In genomic region chr11:1747753-1748466, GRCh38 we compare ENCODE assay signal across 11 cellular contexts. TPM values are rescaled to one million over a fixed set of nuclear protein-coding genes. Genes with fewer than 3 reads are reported as not detected.
DNase-seq lines count a peak whose midpoint lies in the region; ATAC-seq and TF ChIP-seq lines count a peak whose summit lies in the region.
"Had no signal": no experiment of that assay in that cellular context is flagged by ENCODE, and none has a peak within 500 bp of the region (broad histone marks: within the 10 kb centered on the region; RNA-seq: fewer than 3 reads in every experiment).

No MANE protein-coding gene starts in this region.

- H3K4me3 ChIP-seq in H7 (ENCODE audit: insufficient read depth, low read depth, low read length) (no peak overlapping the region), spleen (peak overlapping the region; percentile 39 to 77 (median 50))

- TF ChIP-seq POLR2A in spleen (IDR thresholded peaks at IDR 0.05): no peak

- H3K27me3 Mint-ChIP-seq in immature natural killer cell (ENCODE audit: low read depth in 3 of 3): peaks cover 3 to 20% (median 8%) of the 10 kb centered on the region in 3 donors

- H3K27me3 ChIP-seq in H7 (ENCODE audit: control insufficient read depth, insufficient read depth, low read length) (peaks cover 27% of the 10 kb centered on the region), spleen (replicated peaks in 1 of 7) (peaks cover 0 to 36% (median 12%) of the 10 kb centered on the region in 7 donors)
- H3K27me3 ChIP-seq: testis had no signal

- peaks cover 34 to 47% of the 10 kb centered on the region in 2 donors for H3K4me1 Mint-ChIP-seq in immature natural killer cell

- TF ChIP-seq CTCF in spleen (IDR thresholded peaks at IDR 0.05 in 8 of 11, conservative IDR thresholded peaks at IDR 0.05 in 3 of 11): peak in 2 of 11 experiments; percentile 10 to 12

- no peak overlapping the region for H3K27ac Mint-ChIP-seq in immature natural killer cell

- intact Hi-C loops in spleen (cut with DNase I; ENCODE audit: low total_unique reads): no loop called here

- no peaks in the 10 kb centered on the region for H3K9me3 ChIP-seq in spleen
- H3K9me3 ChIP-seq: testis had no signal

- peak; percentile 84 for DNase-seq in H7
- peak; percentile 44 to 61 for DNase-seq in T47D (ENCODE audit: low read depth in 1 of 2, low spot score in 1 of 2)
- no peak for DNase-seq in immature natural killer cell
- peak; percentile 80 for DNase-seq in spleen
- no peak for DNase-seq in NCI-H2029 treated with DMSO at 0.1 percent for 48 hours (lab: John Stamatoyannopoulos, UW)
- DNase-seq in activated CD4-positive, alpha-beta T cell treated with anti-CD3 and anti-CD28 coated beads, Interleukin-2, amount 50 U/mL, for 4 hours: no peak
- DNase-seq: activated naive CD4-positive, alpha-beta T cell treated with anti-CD3 and anti-CD28 coated beads, Interleukin-2, amount 50 U/mL, for 16 hours; T-helper 9 cell; testis had no signal

- H3K27ac ChIP-seq in spleen: peak overlapping the region; percentile 41 to 99 (median 72)
- H3K27ac ChIP-seq: testis had no signal

- H3K4me1 ChIP-seq in spleen: peaks cover 29 to 92% (median 77%) of the 10 kb centered on the region in 6 donors

- peaks cover 0 to 5% (median under 1%) of the 10 kb centered on the region in 3 donors for H3K36me3 Mint-ChIP-seq in immature natural killer cell

- no peaks in the 10 kb centered on the region for H3K9me3 Mint-ChIP-seq in immature natural killer cell

- ATAC-seq in HG03095 (IDR thresholded peaks at IDR 0.05; ENCODE audit: unreplicated experiment) (no peak), HG03432 (IDR thresholded peaks at IDR 0.05; ENCODE audit: unreplicated experiment) (no peak)

- in situ Hi-C loops in T47D (cut with HindIII; ENCODE audit: low pct_unique_long_range_greater_than_20kb, low sequenced_read_pairs): no loop called here

- H3K4me3 Mint-ChIP-seq in immature natural killer cell: peak overlapping the region; percentile 36 to 63 (median 44)

- H3K36me3 ChIP-seq in H7 (replicated peaks; ENCODE audit: control insufficient read depth, insufficient read depth, low read length) (no peaks in the 10 kb centered on the region), spleen (peaks cover 2 to 38% (median 8%) of the 10 kb centered on the region in 6 donors)

- WGBS in spleen, 5 donors: 57 to 83% (median 60%) methylated on average over 42 to 50 of the region's 50 CpGs

RNA-seq across cellular contexts. Expression of gene IFITM10, which starts 2.5 kb away (rescaled TPM):
- 0.42 and 0.74 TPM in 2 replicates for total RNA-seq in H7 (2014; rRNA removed; shearing (Covaris generic))
- polyA plus RNA-seq in immature natural killer cell: under 1 TPM; 0.09 to 0.93 (median 0.39) TPM
- 10 to 100 TPM in 2 of 7 donors, 1 to 10 TPM in 5; 6.7 to 41.6 (median 8.2) TPM for total RNA-seq in spleen
- 1 to 10 TPM in 2 of 3 donors, under 1 TPM in 1; 0.80 to 6.9 (median 2.4) TPM for polyA plus RNA-seq in spleen

RNA-seq across cellular contexts. Expression of gene CTSD, which starts 15.8 kb away (rescaled TPM):
- 177 and 235 TPM in 2 replicates for total RNA-seq in H7 (2014; rRNA removed; shearing (Covaris generic))
- 100 to 1,000 TPM; 471 to 795 (median 488) TPM for polyA plus RNA-seq in immature natural killer cell
- 1,000 to 10,000 TPM in 2 of 7 donors, 100 to 1,000 TPM in 5; 653 to 1,234 (median 749) TPM for total RNA-seq in spleen
- polyA plus RNA-seq in spleen: 1,000 to 10,000 TPM in 1 of 3 donors, 100 to 1,000 TPM in 2; 289 to 1,120 (median 418) TPM

RNA-seq across cellular contexts. Expression of gene KRTAP5-6, which starts 50.9 kb away (rescaled TPM):
- total RNA-seq in H7 (2014; rRNA removed; shearing (Covaris generic)): not detected in 2 replicates
- not detected for polyA plus RNA-seq in immature natural killer cell
- not detected for total RNA-seq in spleen
- not detected for polyA plus RNA-seq in spleen
- total RNA-seq: testis had no signal

Comparison
In these comparisons a context has a peak if more than half of its experiments do, and no peak if none do; other contexts are left out.
1. DNase-seq: peak in H7 (single experiment), T47D (2 of 2) and spleen (single experiment); none in immature natural killer cell (0 of 3), NCI-H2029 treated with DMSO at 0.1 percent for 48 hours (single experiment) and activated CD4-positive, alpha-beta T cell treated with anti-CD3 and anti-CD28 coated beads, Interleukin-2, amount 50 U/mL, for 4 hours (0 of 2).